In the genomic region with DNA sequence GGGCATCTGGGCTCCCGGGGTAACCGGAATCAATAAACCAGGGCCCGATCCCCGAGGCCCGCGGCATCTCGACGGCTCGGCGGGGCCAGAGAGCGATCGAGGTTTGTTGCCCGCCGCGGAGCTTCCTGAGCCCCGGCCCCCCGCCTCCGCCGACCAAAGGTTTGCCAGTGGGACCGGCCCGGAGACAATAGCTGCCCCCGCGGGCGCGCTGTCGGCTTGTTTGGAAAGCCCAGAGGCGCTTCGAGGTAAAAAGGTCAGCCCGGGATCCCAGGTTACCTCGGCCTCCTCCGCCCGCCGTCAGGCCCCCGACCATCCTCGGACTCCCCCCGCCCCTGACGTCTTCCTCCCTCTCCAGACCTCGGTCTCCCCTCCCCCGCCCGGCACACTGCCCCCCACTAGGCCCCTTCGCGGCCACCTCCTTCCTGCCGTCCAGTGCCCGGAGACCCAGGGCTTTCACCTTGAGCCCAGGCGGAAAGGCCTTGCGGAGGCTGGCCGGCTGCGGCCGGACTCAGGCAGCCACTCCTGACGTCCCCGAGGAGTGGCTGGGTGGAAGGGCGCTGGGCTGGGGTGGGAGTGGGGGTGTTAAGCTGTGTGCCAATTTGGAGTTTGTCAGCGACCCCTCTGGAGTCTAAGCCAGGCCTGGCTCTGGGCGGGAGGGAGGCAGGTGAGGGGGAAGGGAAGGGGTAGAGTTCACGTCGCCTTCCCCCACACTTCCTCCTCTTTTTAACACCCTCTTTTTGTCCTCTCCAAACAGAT, we compare ENCODE assay signal across 1 cellular context.
TF ChIP-seq lines count a peak whose summit lies in the region.

No MANE protein-coding gene starts in this region.

TF ChIP-seq in HepG2, 621 proteins besides CTCF, POLR2A, EP300 and RAD21:
- TF ChIP-seq ZNF253 (CRISPR knock-in tag; IDR thresholded peaks at IDR 0.05; ENCODE audit: borderline replicate concordance) = no peak
- TF ChIP-seq, protein P1, sequence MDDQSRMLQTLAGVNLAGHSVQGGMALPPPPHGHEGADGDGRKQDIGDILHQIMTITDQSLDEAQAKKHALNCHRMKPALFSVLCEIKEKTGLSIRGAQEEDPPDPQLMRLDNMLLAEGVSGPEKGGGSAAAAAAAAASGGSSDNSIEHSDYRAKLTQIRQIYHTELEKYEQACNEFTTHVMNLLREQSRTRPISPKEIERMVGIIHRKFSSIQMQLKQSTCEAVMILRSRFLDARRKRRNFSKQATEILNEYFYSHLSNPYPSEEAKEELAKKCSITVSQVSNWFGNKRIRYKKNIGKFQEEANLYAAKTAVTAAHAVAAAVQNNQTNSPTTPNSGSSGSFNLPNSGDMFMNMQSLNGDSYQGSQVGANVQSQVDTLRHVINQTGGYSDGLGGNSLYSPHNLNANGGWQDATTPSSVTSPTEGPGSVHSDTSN (CRISPR knock-in tag; IDR thresholded peaks at IDR 0.05; ENCODE audit: borderline replicate concordance) = no peak
- peak; percentile 23 for TF ChIP-seq HNRNPK (IDR thresholded peaks at IDR 0.05; ENCODE audit: low read depth, low read length, poor library complexity, severe bottlenecking)
- 0 out of 2 replicates have a peak, but pooled peaks have one; percentile 16 for TF ChIP-seq EZH2 (conservative IDR thresholded peaks at IDR 0.05; ENCODE audit: low read depth, low read length)
- no peak for TF ChIP-seq WIZ (CRISPR knock-in tag; IDR thresholded peaks at IDR 0.05)
- TF ChIP-seq RXRB (CRISPR knock-in tag; IDR thresholded peaks at IDR 0.05; ENCODE audit: borderline replicate concordance) = no peak
- TF ChIP-seq, protein P2, sequence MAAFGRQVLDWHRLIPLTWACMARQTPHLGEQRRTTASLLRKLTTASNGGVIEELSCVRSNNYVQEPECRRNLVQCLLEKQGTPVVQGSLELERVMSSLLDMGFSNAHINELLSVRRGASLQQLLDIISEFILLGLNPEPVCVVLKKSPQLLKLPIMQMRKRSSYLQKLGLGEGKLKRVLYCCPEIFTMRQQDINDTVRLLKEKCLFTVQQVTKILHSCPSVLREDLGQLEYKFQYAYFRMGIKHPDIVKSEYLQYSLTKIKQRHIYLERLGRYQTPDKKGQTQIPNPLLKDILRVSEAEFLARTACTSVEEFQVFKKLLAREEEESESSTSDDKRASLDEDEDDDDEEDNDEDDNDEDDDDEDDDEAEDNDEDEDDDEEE (CRISPR knock-in tag; IDR thresholded peaks at IDR 0.05) = no peak
- TF ChIP-seq ZNF777 (CRISPR knock-in tag; IDR thresholded peaks at IDR 0.05) = peak; percentile 22; the same call in 1 of the 2 replicates
- TF ChIP-seq KMT2B (CRISPR knock-in tag; IDR thresholded peaks at IDR 0.05) = no peak
- TF ChIP-seq MXD4 (CRISPR knock-in tag; IDR thresholded peaks at IDR 0.05) = no peak
